1 cellular context compared by ENCODE assay signal in the genomic region with DNA sequence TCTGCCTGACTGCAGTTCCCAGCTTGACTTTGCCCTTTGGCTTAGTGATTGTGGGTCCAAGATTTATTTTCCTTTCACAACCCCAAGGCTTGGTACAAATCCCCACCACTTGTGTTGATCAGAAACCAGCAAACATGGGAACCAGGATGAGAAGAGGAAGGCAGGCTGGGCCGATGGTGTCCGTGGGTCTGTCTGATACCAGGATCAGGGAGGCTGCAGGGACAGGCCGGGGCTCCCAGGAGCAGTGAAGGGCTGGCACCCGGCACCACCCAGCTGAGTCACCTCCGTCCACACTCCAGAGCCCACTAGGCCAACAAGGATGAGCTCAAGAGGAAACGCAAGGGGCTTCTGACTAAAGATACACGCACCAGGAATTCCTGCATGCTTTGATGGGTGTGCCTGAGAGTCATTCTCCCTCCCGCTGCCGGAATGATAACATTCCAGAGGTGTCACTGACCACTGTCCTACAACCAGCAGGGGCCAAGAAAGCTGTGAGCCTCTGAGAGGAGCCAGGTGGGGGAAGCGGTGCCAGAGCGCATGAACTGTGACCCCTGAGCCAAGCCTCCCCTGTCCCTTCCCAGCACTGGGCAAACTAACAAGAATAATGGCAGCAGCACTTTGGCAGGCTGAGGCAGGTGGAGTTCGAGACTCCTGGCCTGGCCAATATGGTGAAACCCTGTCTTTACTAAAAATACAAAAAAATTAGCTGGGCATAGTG.
TF ChIP-seq lines count a peak whose summit lies in the region.

No MANE protein-coding gene starts in this region.

TF ChIP-seq in SK-N-SH treated with all-trans-retinoic acid at 6 μM for 48 hours, 23 proteins besides CTCF, POLR2A, EP300 and RAD21 (continued from another document):
- TF ChIP-seq, protein P1, sequence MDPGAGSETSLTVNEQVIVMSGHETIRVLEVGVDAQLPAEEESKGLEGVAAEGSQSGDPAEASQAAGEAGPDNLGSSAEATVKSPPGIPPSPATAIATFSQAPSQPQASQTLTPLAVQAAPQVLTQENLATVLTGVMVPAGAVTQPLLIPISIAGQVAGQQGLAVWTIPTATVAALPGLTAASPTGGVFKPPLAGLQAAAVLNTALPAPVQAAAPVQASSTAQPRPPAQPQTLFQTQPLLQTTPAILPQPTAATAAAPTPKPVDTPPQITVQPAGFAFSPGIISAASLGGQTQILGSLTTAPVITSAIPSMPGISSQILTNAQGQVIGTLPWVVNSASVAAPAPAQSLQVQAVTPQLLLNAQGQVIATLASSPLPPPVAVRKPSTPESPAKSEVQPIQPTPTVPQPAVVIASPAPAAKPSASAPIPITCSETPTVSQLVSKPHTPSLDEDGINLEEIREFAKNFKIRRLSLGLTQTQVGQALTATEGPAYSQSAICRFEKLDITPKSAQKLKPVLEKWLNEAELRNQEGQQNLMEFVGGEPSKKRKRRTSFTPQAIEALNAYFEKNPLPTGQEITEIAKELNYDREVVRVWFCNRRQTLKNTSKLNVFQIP (CRISPR knock-in tag; IDR thresholded peaks at IDR 0.05; ENCODE audit: borderline replicate concordance, low read depth) = no peak
- no peak for TF ChIP-seq TCF4 (CRISPR knock-in tag; IDR thresholded peaks at IDR 0.05; ENCODE audit: borderline replicate concordance)
- TF ChIP-seq BACH2 (CRISPR knock-in tag; IDR thresholded peaks at IDR 0.05; ENCODE audit: borderline replicate concordance) = no peak
- no peak for TF ChIP-seq TOX (CRISPR knock-in tag; IDR thresholded peaks at IDR 0.05; ENCODE audit: borderline replicate concordance)
- TF ChIP-seq CSDC2 (CRISPR knock-in tag; IDR thresholded peaks at IDR 0.05) = no peak
- no peak for TF ChIP-seq GLIS3 (CRISPR knock-in tag; IDR thresholded peaks at IDR 0.05)
- TF ChIP-seq, protein P2, sequence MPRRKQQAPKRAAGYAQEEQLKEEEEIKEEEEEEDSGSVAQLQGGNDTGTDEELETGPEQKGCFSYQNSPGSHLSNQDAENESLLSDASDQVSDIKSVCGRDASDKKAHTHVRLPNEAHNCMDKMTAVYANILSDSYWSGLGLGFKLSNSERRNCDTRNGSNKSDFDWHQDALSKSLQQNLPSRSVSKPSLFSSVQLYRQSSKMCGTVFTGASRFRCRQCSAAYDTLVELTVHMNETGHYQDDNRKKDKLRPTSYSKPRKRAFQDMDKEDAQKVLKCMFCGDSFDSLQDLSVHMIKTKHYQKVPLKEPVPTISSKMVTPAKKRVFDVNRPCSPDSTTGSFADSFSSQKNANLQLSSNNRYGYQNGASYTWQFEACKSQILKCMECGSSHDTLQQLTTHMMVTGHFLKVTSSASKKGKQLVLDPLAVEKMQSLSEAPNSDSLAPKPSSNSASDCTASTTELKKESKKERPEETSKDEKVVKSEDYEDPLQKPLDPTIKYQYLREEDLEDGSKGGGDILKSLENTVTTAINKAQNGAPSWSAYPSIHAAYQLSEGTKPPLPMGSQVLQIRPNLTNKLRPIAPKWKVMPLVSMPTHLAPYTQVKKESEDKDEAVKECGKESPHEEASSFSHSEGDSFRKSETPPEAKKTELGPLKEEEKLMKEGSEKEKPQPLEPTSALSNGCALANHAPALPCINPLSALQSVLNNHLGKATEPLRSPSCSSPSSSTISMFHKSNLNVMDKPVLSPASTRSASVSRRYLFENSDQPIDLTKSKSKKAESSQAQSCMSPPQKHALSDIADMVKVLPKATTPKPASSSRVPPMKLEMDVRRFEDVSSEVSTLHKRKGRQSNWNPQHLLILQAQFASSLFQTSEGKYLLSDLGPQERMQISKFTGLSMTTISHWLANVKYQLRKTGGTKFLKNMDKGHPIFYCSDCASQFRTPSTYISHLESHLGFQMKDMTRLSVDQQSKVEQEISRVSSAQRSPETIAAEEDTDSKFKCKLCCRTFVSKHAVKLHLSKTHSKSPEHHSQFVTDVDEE (CRISPR knock-in tag; IDR thresholded peaks at IDR 0.05) = no peak
- TF ChIP-seq SNAI2 (CRISPR knock-in tag; IDR thresholded peaks at IDR 0.05) = no peak
- no peak for TF ChIP-seq PPARA (CRISPR knock-in tag; IDR thresholded peaks at IDR 0.05; ENCODE audit: borderline replicate concordance)
- no peak for TF ChIP-seq ZNF70 (CRISPR knock-in tag; IDR thresholded peaks at IDR 0.05)
- no peak for TF ChIP-seq ZFP30 (CRISPR knock-in tag; IDR thresholded peaks at IDR 0.05)
- no peak for TF ChIP-seq ZNF8 (CRISPR knock-in tag; IDR thresholded peaks at IDR 0.05)
- TF ChIP-seq ISL1 (CRISPR knock-in tag; IDR thresholded peaks at IDR 0.05) = no peak
